In genomic region chr16:85415196-85415988, GRCh38 we compare ENCODE assay signal across 8 cellular contexts.
A peak's percentile ranks its signal among the peaks of the same experiment; 100 is the strongest.
DNase-seq lines count a peak whose midpoint lies in the region; ATAC-seq, FAIRE-seq and TF ChIP-seq lines count a peak whose summit lies in the region.
"Had no signal": no experiment of that assay in that cellular context is flagged by ENCODE, and none has a peak within 500 bp of the region (broad histone marks: within the 10 kb centered on the region; RNA-seq: fewer than 3 reads in every experiment).

No MANE protein-coding gene starts in this region.

- ATAC-seq in DND-41 (ENCODE audit: insufficient read depth, low read depth), result no peak
- ATAC-seq in heart left ventricle, result peak; percentile 66 to 78 (median 76)
- peak; percentile 8 to 37 (median 26) for ATAC-seq in pancreas
- ATAC-seq in HG03159 (IDR thresholded peaks at IDR 0.05; ENCODE audit: unreplicated experiment), result no peak

- TF ChIP-seq CTCF in DND-41 (IDR thresholded peaks at IDR 0.05; ENCODE audit: borderline replicate concordance, extremely low read depth, low read length, poor library complexity, severe bottlenecking) (no peak), heart left ventricle (IDR thresholded peaks at IDR 0.05) (no peak), pancreas (IDR thresholded peaks at IDR 0.05) (no peak)

- H2AFZ ChIP-seq in DND-41 (ENCODE audit: low read depth, low read length), result no peak overlapping the region

- 53 to 60% (median 56%) methylated on average over 19 to 21 of the region's 21 CpGs for WGBS in heart left ventricle, 4 donors
- 58 to 63% methylated on average over 21 of the region's 21 CpGs for WGBS in pancreas, 2 donors

- H4K20me1 ChIP-seq in DND-41 (ENCODE audit: insufficient read depth, low read length), result no peaks in the 10 kb centered on the region

- FAIRE-seq in pancreas (lab: Jason Lieb, UNC), result no peak
- FAIRE-seq: colon had no signal

- DNase-seq in DND-41 (peak; percentile 3), NT2/D1 (ENCODE audit: low read depth, low spot score) (no peak), heart left ventricle (peak in 3 of 5 donors; percentile 30 to 59 (median 57)), pancreas (peak in 4 of 6 donors; percentile 19 to 54 (median 34)), NCI-H2107 treated with DMSO at 0.1 percent for 48 hours (lab: John Stamatoyannopoulos, UW; ENCODE audit: unreplicated experiment) (no peak)
- no peak for DNase-seq in stimulated activated CD4-positive, alpha-beta T cell treated with anti-CD3 and anti-CD28 coated beads, Interleukin-4, amount 100 ng/mL, for 4 hours

- H3K9ac ChIP-seq in DND-41 (ENCODE audit: low read depth, low read length), result no peak overlapping the region
- H3K9ac ChIP-seq in NT2/D1 (ENCODE audit: insufficient read length, low read depth), result peak overlapping the region; percentile 32

- TF ChIP-seq POLR2A in heart left ventricle (IDR thresholded peaks at IDR 0.05), result no peak

- intact Hi-C loops in heart left ventricle (cut with DNase I), result loop anchor here in 2 of 10 donors (5.0 to 10.0 kb wide), 3 partner anchors 142 to 302 kb away; partner anchors contain the start of gene CIBAR2 (in 1 of the 2)
- intact Hi-C loops in pancreas (cut with DNase I), result loop anchor here in 2 of 3 donors (5.0 to 10.0 kb wide), 2 partner anchors 101 to 192 kb away; no protein-coding TSS in a partner anchor

- no peak overlapping the region for H3K4me2 ChIP-seq in DND-41 (ENCODE audit: insufficient read depth, low read length)

- H3K27ac ChIP-seq in DND-41 (ENCODE audit: low read length) (no peak overlapping the region), heart left ventricle (peak overlapping the region in 5 of 12 donors; percentile 6 to 35 (median 27)), pancreas (no peak overlapping the region)

- H3K9me3 ChIP-seq in DND-41 (ENCODE audit: insufficient read depth, low read length, severe bottlenecking) (peaks cover 5% of the 10 kb centered on the region), NT2/D1 (ENCODE audit: insufficient read depth, low read length) (peaks cover under 1% of the 10 kb centered on the region; the same call in 1 of the 2 replicates), heart left ventricle (no peaks in the 10 kb centered on the region), pancreas (no peaks in the 10 kb centered on the region)

- H3K79me2 ChIP-seq in DND-41 (ENCODE audit: insufficient read depth, low read length), result no peaks in the 10 kb centered on the region

- H3K4me1 ChIP-seq in DND-41 (ENCODE audit: insufficient read depth, low read length) (peaks cover 16% of the 10 kb centered on the region), NT2/D1 (ENCODE audit: insufficient read depth, insufficient read length) (peaks cover 14% of the 10 kb centered on the region), heart left ventricle (peaks cover 0 to 11% (median 2%) of the 10 kb centered on the region in 12 donors), pancreas (peaks cover 0 to 6% (median 0%) of the 10 kb centered on the region in 3 donors)

- H3K36me3 ChIP-seq in DND-41 (ENCODE audit: insufficient read depth, low read length), result no peaks in the 10 kb centered on the region
- H3K36me3 ChIP-seq in NT2/D1 (ENCODE audit: insufficient read depth, insufficient read length, low read length), result no peaks in the 10 kb centered on the region
- H3K36me3 ChIP-seq in heart left ventricle, result no peaks in the 10 kb centered on the region
- no peaks in the 10 kb centered on the region for H3K36me3 ChIP-seq in pancreas

- H3K4me3 ChIP-seq in DND-41 (ENCODE audit: low read depth in 1 of 2, low read length in 2 of 2) (no peak overlapping the region), NT2/D1 (ENCODE audit: insufficient read length, low read depth) (no peak overlapping the region), heart left ventricle (no peak overlapping the region), pancreas (no peak overlapping the region)

- H3K27me3 ChIP-seq in DND-41 (ENCODE audit: insufficient read depth, low read length, poor library complexity) (no peaks in the 10 kb centered on the region), NT2/D1 (ENCODE audit: insufficient read depth, insufficient read length) (no peaks in the 10 kb centered on the region), heart left ventricle (no peaks in the 10 kb centered on the region), pancreas (no peaks in the 10 kb centered on the region)

Comparison
In these comparisons a context has a peak if more than half of its experiments do, and no peak if none do; other contexts are left out.
1. ATAC-seq: peak in heart left ventricle (4 of 4) and pancreas (4 of 4); none in DND-41 (single experiment) and HG03159 (single experiment).
2. DNase-seq: peak in DND-41 (single experiment), heart left ventricle (3 of 5) and pancreas (4 of 6); none in NT2/D1 (single experiment), NCI-H2107 treated with DMSO at 0.1 percent for 48 hours (single experiment) and stimulated activated CD4-positive, alpha-beta T cell treated with anti-CD3 and anti-CD28 coated beads, Interleukin-4, amount 100 ng/mL, for 4 hours (0 of 2).